Comparison of ENCODE assay signal across 20 cellular contexts in the genomic region with DNA sequence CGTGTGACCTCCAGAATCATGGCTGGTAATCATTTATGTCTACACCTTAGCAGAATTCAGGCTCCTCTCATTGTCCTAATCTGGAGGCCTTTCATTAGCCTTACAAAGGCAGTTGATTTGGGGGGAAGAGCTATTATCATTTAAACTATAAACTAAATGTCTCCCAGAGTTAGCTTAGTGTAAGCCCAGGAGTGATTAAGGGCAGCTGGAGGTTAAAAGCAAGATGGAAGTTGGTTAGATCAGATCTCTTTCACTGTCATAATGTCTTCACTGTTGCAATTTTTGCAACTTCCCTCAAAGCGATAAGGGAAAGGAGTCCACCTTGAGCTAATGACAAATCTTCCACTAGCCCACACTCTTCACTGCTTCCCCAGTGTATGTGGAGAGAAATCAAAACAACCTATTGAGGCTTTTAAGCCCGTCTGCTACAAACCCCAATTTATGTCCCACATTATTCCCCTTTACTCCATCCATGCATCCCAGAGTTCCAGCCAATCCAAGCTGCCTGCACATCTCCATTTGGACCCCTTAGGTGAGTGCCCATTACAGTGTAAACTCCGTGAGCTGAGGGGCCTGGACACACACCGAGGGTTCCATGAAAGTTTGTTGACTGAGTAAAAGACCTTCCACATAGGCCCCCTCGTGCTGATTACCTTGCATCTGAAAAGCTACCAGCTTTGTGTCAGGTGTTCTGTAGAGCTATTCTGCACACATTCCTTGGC.
"Had no signal": no experiment of that assay in that cellular context is flagged by ENCODE, and none has a peak within 500 bp of the region (broad histone marks: within the 10 kb centered on the region; RNA-seq: fewer than 3 reads in every experiment).

No MANE protein-coding gene starts in this region.

- H3K36me3 ChIP-seq: heart right ventricle, lower lobe of right lung, sigmoid colon had no signal

- H3K4me2 ChIP-seq: smooth muscle cell had no signal

- H3K4me3 ChIP-seq: heart right ventricle, lower lobe of right lung, mucosa of descending colon, sigmoid colon, smooth muscle cell had no signal

- H3K9me3 ChIP-seq: heart right ventricle, lower lobe of right lung, mucosa of descending colon, sigmoid colon had no signal

- FAIRE-seq: bronchial epithelial cell, keratinocyte had no signal

- DNase-seq: activated CD4-positive, alpha-beta memory T cell treated with anti-CD3 and anti-CD28 coated beads, Interleukin-2, amount 10 ng/mL, durations not matched to agents 7 days and 5 days; activated CD4-positive, alpha-beta T cell treated with anti-CD3 and anti-CD28 coated beads, Interleukin-2, amount 10 ng/mL, durations not matched to agents 24 days and 14 days; activated effector memory CD4-positive, alpha-beta T cell treated with anti-CD3 and anti-CD28 coated beads, Interleukin-2, amount 50 U/mL, for 16 hours; activated naive CD4-positive, alpha-beta T cell treated with anti-CD3 and anti-CD28 coated beads, Interleukin-2, amount 10 ng/mL, durations not matched to agents 7 days and 5 days; amygdala; cortex of kidney; heart right ventricle; lower lobe of right lung; mesendoderm; mucosa of descending colon; occipital lobe; posterior cingulate gyrus; sigmoid colon; stimulated activated CD4-positive, alpha-beta T cell treated with anti-CD3 and anti-CD28 coated beads, Interleukin-4, amount 100 ng/mL, for 24 hours; stimulated activated naive CD8-positive, alpha-beta T cell treated with anti-CD3 and anti-CD28 coated beads, Interleukin-15, Interleukin-2, amounts not matched to agents 100 U/mL and 50 U/mL, for 24 hours; T-helper 17 cell had no signal

- H3K27ac ChIP-seq: epithelial cell of prostate, heart right ventricle, lower lobe of right lung, sigmoid colon had no signal

- H3K4me1 ChIP-seq: heart right ventricle, lower lobe of right lung, sigmoid colon had no signal
